ENCODE assay signal across 18 cellular contexts in the genomic region with DNA sequence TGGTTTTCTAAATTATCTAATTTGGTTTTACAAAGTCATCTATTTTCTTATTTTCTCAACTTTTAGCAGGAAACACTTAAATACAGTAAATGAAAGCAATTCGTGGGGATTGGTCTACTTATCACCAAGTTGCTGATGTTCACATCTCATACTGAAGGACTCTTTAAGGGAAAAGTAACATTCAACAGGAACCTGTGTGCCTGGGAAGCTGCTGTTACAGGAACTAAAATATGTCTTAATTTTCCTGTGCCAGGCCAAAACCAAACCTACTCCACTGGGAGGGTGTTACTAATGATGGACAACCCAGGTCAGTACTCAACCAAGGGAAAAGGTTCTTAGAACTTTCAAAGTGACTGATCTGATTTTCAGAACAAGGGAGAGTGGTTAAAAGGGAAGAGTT. TPM values are rescaled to one million over a fixed set of nuclear protein-coding genes. Genes with fewer than 3 reads are reported as not detected.
A peak's percentile ranks its signal among the peaks of the same experiment; 100 is the strongest.
DNase-seq lines count a peak whose midpoint lies in the region; TF ChIP-seq lines count a peak whose summit lies in the region.
"Had no signal": no experiment of that assay in that cellular context is flagged by ENCODE, and none has a peak within 500 bp of the region (broad histone marks: within the 10 kb centered on the region; RNA-seq: fewer than 3 reads in every experiment).

No MANE protein-coding gene starts in this region.

- H3K4me1 ChIP-seq in mammary epithelial cell (ENCODE audit: insufficient read depth, low read length): peaks cover 5% of the 10 kb centered on the region
- peaks cover 14 to 18% of the 10 kb centered on the region in 2 experiments for H3K4me1 ChIP-seq in neutrophil (ENCODE audit: control insufficient read depth in 1 of 2, insufficient read depth in 1 of 2, low read depth in 1 of 2, low read length in 1 of 2)
- H3K4me1 ChIP-seq in thyroid gland: peaks cover 22 to 34% of the 10 kb centered on the region in 2 donors

- DNase-seq in MCF 10A (ENCODE audit: unreplicated experiment) (no peak), mammary epithelial cell (no peak), OCI-M1 (lab: John Stamatoyannopoulos, UW) (peak; percentile 6), endothelial cell (ENCODE audit: low spot score) (no peak), GM03348 (ENCODE audit: low spot score) (no peak), NCI-H510A treated with DMSO at 0.1 percent for 48 hours (lab: John Stamatoyannopoulos, UW) (no peak), thyroid gland (no peak)
- DNase-seq: 8988T; AML-193; CD4-positive, alpha-beta memory T cell; DMS153; DMS79 treated with DMSO at 0.1 percent for 48 hours; EL; GOT3; H9 had no signal

- dilution Hi-C loops in mammary epithelial cell (cut with HindIII; ENCODE audit: low sequenced_read_pairs): no loop called here

- intact Hi-C loops in MCF 10A (cut with micrococcal nuclease): no loop called here
- intact Hi-C loops in mammary epithelial cell (cut with micrococcal nuclease): no loop called here
- intact Hi-C loops in thyroid gland (cut with DNase I): no loop called here

- TF ChIP-seq CTCF in MCF 10A (IDR thresholded peaks at IDR 0.05; ENCODE audit: unreplicated experiment): no peak
- TF ChIP-seq CTCF in mammary epithelial cell (conservative IDR thresholded peaks at IDR 0.05 in 1 of 2, IDR thresholded peaks at IDR 0.05 in 1 of 2; ENCODE audit: extremely low read depth in 1 of 2, insufficient read depth in 1 of 2, low read depth in 1 of 2, low read length in 2 of 2): no peak
- TF ChIP-seq CTCF in endothelial cell (IDR thresholded peaks at IDR 0.05; ENCODE audit: unreplicated experiment): no peak
- no peak for TF ChIP-seq CTCF in neutrophil (IDR thresholded peaks at IDR 0.05)
- no peak for TF ChIP-seq CTCF in thyroid gland (IDR thresholded peaks at IDR 0.05)

- WGBS in mammary epithelial cell (ENCODE audit: low coverage, missing lambda C conversion rate): 100% methylated on average over 1 of the region's 1 CpG
- WGBS in thyroid gland, 2 donors: 55 to 58% methylated on average over 1 of the region's 1 CpG

- H3K9me3 Mint-ChIP-seq in MCF 10A (ENCODE audit: unreplicated experiment): no peaks in the 10 kb centered on the region
- H3K9me3 Mint-ChIP-seq in endothelial cell (ENCODE audit: unreplicated experiment): no peaks in the 10 kb centered on the region
- H3K9me3 Mint-ChIP-seq: CD4-positive, alpha-beta memory T cell; H9 had no signal

- in situ Hi-C loops in mammary epithelial cell (cut with MboI; ENCODE audit: low sequenced_read_pairs in 2 of 2): no loop called here

- H4K20me1 ChIP-seq in mammary epithelial cell (ENCODE audit: insufficient read depth, low read length): no peaks in the 10 kb centered on the region

- H3K4me1 Mint-ChIP-seq in MCF 10A (ENCODE audit: insufficient read depth, unreplicated experiment): peaks cover 20% of the 10 kb centered on the region
- H3K4me1 Mint-ChIP-seq in endothelial cell (ENCODE audit: unreplicated experiment): peaks cover 51% of the 10 kb centered on the region

- H3K4me3 ChIP-seq in mammary epithelial cell (replicated peaks in 1 of 3; ENCODE audit: insufficient read depth in 1 of 3, low read depth in 2 of 3, low read length in 3 of 3): no peak overlapping the region
- H3K4me3 ChIP-seq in neutrophil (ENCODE audit: low read depth in 1 of 2, low read length in 1 of 2): no peak overlapping the region
- no peak overlapping the region for H3K4me3 ChIP-seq in thyroid gland (replicated peaks in 1 of 3)
- H3K4me3 ChIP-seq: BLaER1 had no signal

- H3K27me3 Mint-ChIP-seq in MCF 10A (ENCODE audit: insufficient read depth, unreplicated experiment) (no peaks in the 10 kb centered on the region), endothelial cell (ENCODE audit: unreplicated experiment) (no peaks in the 10 kb centered on the region)
- H3K27me3 Mint-ChIP-seq: CD4-positive, alpha-beta memory T cell had no signal

- no peaks in the 10 kb centered on the region for H3K27me3 ChIP-seq in mammary epithelial cell (ENCODE audit: insufficient read depth, low read length)
- no peaks in the 10 kb centered on the region for H3K27me3 ChIP-seq in neutrophil
- no peaks in the 10 kb centered on the region for H3K27me3 ChIP-seq in thyroid gland
- H3K27me3 ChIP-seq: BLaER1 had no signal

- CTCF ChIA-PET in MCF 10A (lab: Yijun Ruan, JAX) (interaction anchor here (2.4 kb wide), 1 partner anchor 74 kb away, joined by 7 read pairs; no protein-coding TSS in a partner anchor), mammary epithelial cell (lab: Charles Lee; ENCODE audit: low non-redundant PET) (no interaction called here)

- H3K4me2 ChIP-seq in mammary epithelial cell (ENCODE audit: insufficient read depth, low read depth, low read length): no peak overlapping the region
- H3K4me2 ChIP-seq: BLaER1 had no signal

- H3K36me3 ChIP-seq in mammary epithelial cell (ENCODE audit: insufficient read depth, low read length) (peaks cover 4% of the 10 kb centered on the region), neutrophil (peaks cover 21% of the 10 kb centered on the region), thyroid gland (peaks cover 11 to 15% of the 10 kb centered on the region in 2 donors)

- POLR2A ChIA-PET in MCF 10A (lab: Yijun Ruan, JAX): no interaction called here

- BruUV-seq in MCF 10A (replicated peaks; lab: Mats Ljungman, UMichigan) (no TSS peak), mammary epithelial cell (replicated peaks; lab: Mats Ljungman, UMichigan) (no TSS peak)

- no peak for TF ChIP-seq POLR2A in thyroid gland (IDR thresholded peaks at IDR 0.05)

- H3K79me2 ChIP-seq in mammary epithelial cell (ENCODE audit: insufficient read depth, low read length): peaks cover 76% of the 10 kb centered on the region

- no peak overlapping the region for H3K27ac ChIP-seq in mammary epithelial cell (ENCODE audit: insufficient read depth, low read depth, low read length)
- H3K27ac ChIP-seq in neutrophil: peak overlapping the region; percentile 27
- H3K27ac ChIP-seq in thyroid gland: no peak overlapping the region
- H3K27ac ChIP-seq: BLaER1 had no signal

- H3K9ac ChIP-seq in mammary epithelial cell (ENCODE audit: insufficient read depth, low read length): no peak overlapping the region
- H3K9ac ChIP-seq: BLaER1 had no signal

- no peaks in the 10 kb centered on the region for H3K9me3 ChIP-seq in mammary epithelial cell (replicated peaks; ENCODE audit: insufficient read depth, low read length)
- H3K9me3 ChIP-seq in neutrophil: no peaks in the 10 kb centered on the region
- no peaks in the 10 kb centered on the region for H3K9me3 ChIP-seq in thyroid gland
- H3K9me3 ChIP-seq: BLaER1 had no signal

- H3K36me3 Mint-ChIP-seq in MCF 10A (ENCODE audit: insufficient read depth, unreplicated experiment): peaks cover 31% of the 10 kb centered on the region
- peaks cover 21% of the 10 kb centered on the region for H3K36me3 Mint-ChIP-seq in endothelial cell (ENCODE audit: low read depth, unreplicated experiment)

- H3K27ac Mint-ChIP-seq in MCF 10A (ENCODE audit: low read depth, unreplicated experiment) (peak overlapping the region; percentile 64), endothelial cell (ENCODE audit: unreplicated experiment) (peak overlapping the region; percentile 31)
- H3K27ac Mint-ChIP-seq: H9 had no signal

- H3K4me3 Mint-ChIP-seq in MCF 10A (ENCODE audit: unreplicated experiment): no peak overlapping the region
- no peak overlapping the region for H3K4me3 Mint-ChIP-seq in endothelial cell (ENCODE audit: unreplicated experiment)
- H3K4me3 Mint-ChIP-seq: H9 had no signal

- H2AFZ ChIP-seq in mammary epithelial cell (ENCODE audit: low read depth, low read length): no peak overlapping the region

RNA-seq across cellular contexts. Expression of a gene that starts 5.3 kb away (rescaled TPM):
- 24.7 and 31.1 TPM in 2 replicates for total RNA-seq in MCF 10A (2022)
- total RNA-seq in mammary epithelial cell: 10 to 100 TPM; 20.8 to 32.0 TPM
- polyA plus RNA-seq in mammary epithelial cell: 17.5 TPM
- 7.5 TPM for polyA minus RNA-seq in mammary epithelial cell
- 41.9 TPM for total RNA-seq in endothelial cell (ENCODE audit: unreplicated experiment)
- 10 to 100 TPM; 47.9 to 79.1 (median 63.8) TPM for total RNA-seq in thyroid gland

RNA-seq across cellular contexts. Expression of a gene that starts 17.6 kb away (rescaled TPM):
- total RNA-seq in MCF 10A (2022) (0.19 TPM in 1 of 2 replicates, not detected in the other), mammary epithelial cell (under 1 TPM in 1 of 2 donors, not detected in 1; 0.33 TPM), endothelial cell (ENCODE audit: unreplicated experiment) (0.36 TPM), thyroid gland (under 1 TPM in 2 of 4 donors, not detected in 2; 0.67 to 0.71 TPM)
- not detected for polyA plus RNA-seq in mammary epithelial cell
- not detected for polyA minus RNA-seq in mammary epithelial cell
- total RNA-seq: HT1080 had no signal
- polyA plus RNA-seq: CD4-positive, alpha-beta memory T cell had no signal
